In the genomic region with DNA sequence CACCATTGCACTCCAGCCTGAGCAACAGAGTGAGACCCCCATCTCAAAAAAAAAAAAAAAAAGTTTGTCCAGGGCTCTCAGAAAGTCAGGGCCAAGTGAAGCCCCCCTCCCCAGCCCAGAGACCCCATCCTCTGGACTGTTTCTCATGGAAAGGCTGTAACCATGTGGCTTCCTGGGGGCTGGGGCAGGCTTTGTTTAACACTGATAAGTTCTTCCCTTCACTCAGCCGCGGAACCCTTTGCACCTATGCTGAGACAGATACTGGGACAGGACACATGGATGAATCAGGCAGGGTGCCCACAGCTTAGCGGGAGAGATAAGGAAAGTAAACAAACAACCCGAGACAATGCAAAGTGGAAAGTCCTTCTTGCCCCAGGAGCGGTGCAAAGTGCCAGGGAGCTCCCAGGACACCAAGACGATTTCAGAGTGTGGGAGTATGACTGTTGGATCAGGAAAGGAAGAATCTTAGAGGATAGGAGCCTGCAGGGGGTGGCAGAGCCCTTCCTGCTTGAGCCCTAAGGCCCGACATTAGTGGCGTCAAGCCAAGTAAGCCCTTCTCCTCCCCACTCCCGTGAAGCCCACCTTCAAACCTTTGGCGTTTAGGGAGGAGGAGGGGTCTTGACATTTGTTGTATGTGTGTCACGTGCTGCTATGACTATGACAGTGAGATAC, we compare ENCODE assay signal across 9 cellular contexts. TPM values are rescaled to one million over a fixed set of nuclear protein-coding genes. Genes with fewer than 3 reads are reported as not detected.
A peak's percentile ranks its signal among the peaks of the same experiment; 100 is the strongest.
DNase-seq lines count a peak whose midpoint lies in the region; ATAC-seq and TF ChIP-seq lines count a peak whose summit lies in the region.
"Had no signal": no experiment of that assay in that cellular context is flagged by ENCODE, and none has a peak within 500 bp of the region (broad histone marks: within the 10 kb centered on the region; RNA-seq: fewer than 3 reads in every experiment).

No MANE protein-coding gene starts in this region.

- no peaks in the 10 kb centered on the region for H3K4me1 ChIP-seq in mesodermal cell (ENCODE audit: control insufficient read depth, insufficient read depth, low read length, poor library complexity, severe bottlenecking)

- TF ChIP-seq CTCF in GM10248 (IDR thresholded peaks at IDR 0.05; ENCODE audit: control extremely low read depth, extremely low read depth, low read depth, missing control alignments), result no peak

- CTCF ChIA-PET in GM10248 (lab: Yijun Ruan, JAX), result interaction anchor here (0.7 to 9.7 kb wide), 2 partner anchors 121 to 122 kb away, joined by 3 to 170 read pairs; partner anchors contain the start of gene ABHD11

- no peak for ATAC-seq in HG02852 (IDR thresholded peaks at IDR 0.05; ENCODE audit: unreplicated experiment)
- ATAC-seq in HG03175 (IDR thresholded peaks at IDR 0.05; ENCODE audit: unreplicated experiment), result no peak

- 23 to 33% methylated on average over 6 to 7 of the region's 11 CpGs for WGBS in mesodermal cell (ENCODE audit: insufficient coverage in 2 of 2), 2 experiments

- no peaks in the 10 kb centered on the region for H3K36me3 ChIP-seq in mesodermal cell (ENCODE audit: control insufficient read depth, insufficient read depth, low read length)

- H3K9me3 ChIP-seq in mesodermal cell (ENCODE audit: control insufficient read depth, low read length), result no peaks in the 10 kb centered on the region

- H3K27ac ChIP-seq in mesodermal cell (ENCODE audit: low read depth, low read length, severe bottlenecking), result peak overlapping the region; percentile 36

- POLR2A ChIA-PET in GM10248 (lab: Yijun Ruan, JAX), result no interaction called here

- H3K4me3 ChIP-seq in mesodermal cell (ENCODE audit: extremely low read depth, insufficient read depth, low read length, poor library complexity, severe bottlenecking), result no peak overlapping the region

- DNase-seq in COR-L47 (lab: John Stamatoyannopoulos, UW) (peak; percentile 46), LHCN-M2 (ENCODE audit: low read depth) (peak; percentile 41), astrocyte of the hippocampus (ENCODE audit: low read depth, low spot score) (peak; percentile 48), GM10248 (ENCODE audit: extremely low spot score) (no peak), KG1 (lab: John Stamatoyannopoulos, UW) (no peak)
- DNase-seq: activated CD4-positive, alpha-beta T cell treated with anti-CD3 and anti-CD28 coated beads, Interleukin-2, amount 10 ng/mL, durations not matched to agents 24 days and 14 days had no signal

RNA-seq across cellular contexts. Expression of gene MLXIPL, which starts 11.6 kb away (rescaled TPM):
- total RNA-seq in LHCN-M2 (2014; rRNA removed), result 0.13 and 0.63 TPM in 2 replicates
- 0.07 TPM for polyA plus RNA-seq in LHCN-M2 (2012)
- polyA plus RNA-seq in mesodermal cell (2013, experiment 1 of 2), result 0.44 TPM
- 0.46 TPM for polyA plus RNA-seq in mesodermal cell (2013, experiment 2 of 2)
- total RNA-seq: activated CD4-positive, alpha-beta T cell treated with anti-CD3 and anti-CD28 coated beads, Interleukin-2, amount 10 ng/mL, durations not matched to agents 24 days and 14 days had no signal

RNA-seq across cellular contexts. Expression of gene TBL2, which starts 34.4 kb away (rescaled TPM):
- 147 and 171 TPM in 2 replicates for total RNA-seq in LHCN-M2 (2014; rRNA removed)
- polyA plus RNA-seq in LHCN-M2 (2012), result 54.2 TPM
- 48.8 TPM for polyA plus RNA-seq in mesodermal cell (2013, experiment 1 of 2)
- polyA plus RNA-seq in mesodermal cell (2013, experiment 2 of 2), result 47.6 TPM

RNA-seq across cellular contexts. Expression of gene VPS37D, which starts 54.9 kb away (rescaled TPM):
- total RNA-seq in LHCN-M2 (2014; rRNA removed), result 6.1 and 6.9 TPM in 2 replicates
- polyA plus RNA-seq in LHCN-M2 (2012), result 3.9 TPM
- polyA plus RNA-seq in mesodermal cell (2013, experiment 1 of 2), result 4.2 TPM
- polyA plus RNA-seq in mesodermal cell (2013, experiment 2 of 2), result 5.0 TPM

RNA-seq across cellular contexts. Expression of gene BCL7B, which starts 55.2 kb away (rescaled TPM):
- 67.7 and 71.0 TPM in 2 replicates for total RNA-seq in LHCN-M2 (2014; rRNA removed)
- 61.6 TPM for polyA plus RNA-seq in LHCN-M2 (2012)
- polyA plus RNA-seq in mesodermal cell (2013, experiment 1 of 2), result 33.3 TPM
- polyA plus RNA-seq in mesodermal cell (2013, experiment 2 of 2), result 22.8 TPM

Comparison
In these comparisons a context has a peak if more than half of its experiments do, and no peak if none do; other contexts are left out.
1. DNase-seq: peak in COR-L47 (single experiment), LHCN-M2 (single experiment) and astrocyte of the hippocampus (single experiment); none in GM10248 (single experiment) and KG1 (single experiment).